ENCODE assay signal across 27 cellular contexts in the genomic region with DNA sequence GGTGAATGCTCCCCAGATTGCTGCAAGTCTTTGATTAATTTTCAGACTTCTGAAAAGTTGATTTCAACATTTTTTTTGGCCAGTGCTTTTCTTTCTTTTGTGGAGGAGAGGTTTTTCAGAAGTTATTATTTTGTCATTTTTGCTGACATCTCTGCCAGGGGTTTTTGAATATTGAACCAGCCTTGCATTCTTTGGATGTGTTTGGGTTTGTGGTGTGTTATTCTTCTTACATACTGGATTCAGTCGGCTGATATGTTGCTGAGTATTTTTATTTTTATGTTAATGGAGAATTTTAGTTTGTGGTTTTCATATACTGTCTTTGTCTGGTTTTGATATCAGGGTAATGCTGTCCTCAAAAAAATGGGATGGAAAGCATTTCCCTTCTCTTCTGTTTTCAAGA.
"Had no signal": no experiment of that assay in that cellular context is flagged by ENCODE, and none has a peak within 500 bp of the region (broad histone marks: within the 10 kb centered on the region; RNA-seq: fewer than 3 reads in every experiment).

No MANE protein-coding gene starts in this region.

- FAIRE-seq: urothelium cell line had no signal

- H3K9me3 ChIP-seq: suprapubic skin, testis, thoracic aorta, thyroid gland, transverse colon, upper lobe of right lung, vagina had no signal

- H3K4me1 ChIP-seq: stomach, suprapubic skin, testis, tibial artery, tibial nerve, transverse colon, upper lobe of left lung, upper lobe of right lung, uterus had no signal

- ATAC-seq: stimulated activated effector memory CD8-positive, alpha-beta T cell treated with anti-CD3 and anti-CD28 coated beads, Interleukin-12 subunit alpha, Interleukin-12 subunit beta, amount 100 ng/mL, for 72 hours; stimulated activated memory B cell treated with anti-CD40 and anti-IgM and Interleukin-4, amounts not matched to agents 10 μg/mL and 1 μg/mL and 100 μg/mL, for 72 hours; stimulated activated naive B cell treated with anti-CD40 and anti-IgM and Interleukin-4, amounts not matched to agents 10 μg/mL and 1 μg/mL and 100 μg/mL, for 72 hours; stimulated activated naive CD8-positive, alpha-beta T cell treated with anti-CD3 and anti-CD28 coated beads, Interleukin-15, amount 100 ng/mL, for 72 hours; stimulated activated naive CD8-positive, alpha-beta T cell treated with anti-CD3 and anti-CD28 coated beads, Interleukin-15, Interleukin-2, amounts not matched to agents 100 U/mL and 50 U/mL, for 24 hours; upper lobe of right lung had no signal

- H3K27me3 ChIP-seq: stomach, suprapubic skin, testis, thyroid gland, tibial artery, tibial nerve, transverse colon, upper lobe of left lung, upper lobe of right lung, uterus, vagina had no signal

- DNase-seq: stimulated activated CD4-positive, alpha-beta T cell treated with anti-CD3 and anti-CD28 coated beads, Interleukin-2, amount 100 ng/mL, for 48 hours; stimulated activated CD4-positive, alpha-beta T cell treated with anti-CD3 and anti-CD28 coated beads, Interleukin-4, amount 100 ng/mL, for 1 hour; stimulated activated CD4-positive, alpha-beta T cell treated with anti-CD3 and anti-CD28 coated beads, Interleukin-4, amount 100 ng/mL, for 24 hours; stimulated activated CD4-positive, alpha-beta T cell treated with anti-CD3 and anti-CD28 coated beads, Interleukin-4, amount 100 ng/mL, for 4 hours; stimulated activated CD8-positive, alpha-beta memory T cell treated with anti-CD3 and anti-CD28 coated beads, Interleukin-4, amount 100 ng/mL, for 48 hours; stimulated activated naive B cell treated with anti-CD40 and anti-IgM and Interleukin-4, amounts not matched to agents 10 μg/mL and 1 μg/mL and 100 μg/mL, for 72 hours; stimulated activated naive CD4-positive, alpha-beta T cell; stimulated activated naive CD4-positive, alpha-beta T cell treated with Interleukin-2 at 50 U/mL for 16 hours; stimulated activated naive CD8-positive, alpha-beta T cell treated with anti-CD3 and anti-CD28 coated beads, Interleukin-15, amount 100 ng/mL, for 72 hours; stimulated activated naive CD8-positive, alpha-beta T cell treated with anti-CD3 and anti-CD28 coated beads, Interleukin-15, Interleukin-2, amounts not matched to agents 100 U/mL and 50 U/mL, for 24 hours; stomach; substantia nigra; testis; thyroid gland; tibial artery; transverse colon; trophoblast cell; upper lobe of left lung; upper lobe of right lung; uterus had no signal

- H3K4me3 ChIP-seq: stomach, suprapubic skin, testis, thoracic aorta, thyroid gland, tibial artery, tibial nerve, transverse colon, upper lobe of left lung, upper lobe of right lung, uterus, vagina had no signal

- H3K27ac ChIP-seq: stomach, suprapubic skin, testis, thoracic aorta, thyroid gland, tibial artery, tibial nerve, transverse colon, upper lobe of left lung, upper lobe of right lung, uterus, vagina had no signal

- H3K36me3 ChIP-seq: thoracic aorta, thyroid gland, transverse colon, upper lobe of right lung, uterus had no signal
